ENCODE assay signal across 8 cellular contexts in genomic region chr1:15617874-15618684, GRCh38. TPM values are rescaled to one million over a fixed set of nuclear protein-coding genes. Genes with fewer than 3 reads are reported as not detected.
DNase-seq lines count a peak whose midpoint lies in the region; ATAC-seq and TF ChIP-seq lines count a peak whose summit lies in the region.

No MANE protein-coding gene starts in this region.

- peak overlapping the region in 58 of 59 donors; percentile 49 to 97 (median 90) for H3K27ac ChIP-seq in dorsolateral prefrontal cortex
- peak overlapping the region; percentile 97 to 100 (median 98) for H3K27ac ChIP-seq in stomach

- no peak for TF ChIP-seq POLR2A in stomach (IDR thresholded peaks at IDR 0.05)

- H3K4me1 ChIP-seq in stomach, result peaks cover 41 to 68% (median 55%) of the 10 kb centered on the region in 4 donors

- H3K27me3 ChIP-seq in dorsolateral prefrontal cortex, result no peaks in the 10 kb centered on the region
- no peaks in the 10 kb centered on the region for H3K27me3 ChIP-seq in stomach

- no peaks in the 10 kb centered on the region for H3K36me3 ChIP-seq in stomach

- peak overlapping the region; percentile 79 for H3K4me3 ChIP-seq in Jurkat, Clone E6-1 (ENCODE audit: low read length)
- H3K4me3 ChIP-seq in dorsolateral prefrontal cortex (peak overlapping the region; percentile 69 to 99 (median 94)), stomach (peak overlapping the region; percentile 85 to 95 (median 90))

- no peak for TF ChIP-seq EP300 in stomach (IDR thresholded peaks at IDR 0.05)

- no peaks in the 10 kb centered on the region for H3K27me3 Mint-ChIP-seq in T-helper 17 cell

- H3K9me3 ChIP-seq in T-helper 17 cell (ENCODE audit: control insufficient read depth, low read length, poor library complexity, severe bottlenecking), result no peaks in the 10 kb centered on the region
- no peaks in the 10 kb centered on the region for H3K9me3 ChIP-seq in stomach

- in situ Hi-C loops in G401 (cut with HindIII; ENCODE audit: low sequenced_read_pairs), result no loop called here

- DNase-seq in G401 (ENCODE audit: low spot score) (peak; percentile 30), T-helper 17 cell (peak in 1 of 3 donors; percentile 19), dorsolateral prefrontal cortex (peak in 4 of 10 donors; percentile 23 to 52 (median 36)), lung microvascular endothelial cell (ENCODE audit: low read depth in 2 of 2) (peak; percentile 21 to 30), stomach (no peak), NCI-H2107 (lab: John Stamatoyannopoulos, UW) (no peak)
- DNase-seq in Jurkat, Clone E6-1 (ENCODE audit: low read depth, low spot score), result peak; percentile 25

- WGBS in stomach, 5 donors, result 0% methylated on average over 17 to 18 of the region's 18 CpGs

- intact Hi-C loops in dorsolateral prefrontal cortex (cut with DNase I) (loop anchor here (1.0 to 10.0 kb wide), 5 partner anchors 15 to 93 kb away; partner anchors contain the start of genes CASP9 (in 1 of the 2) and DNAJC16 (in 1 of the 2)), stomach (cut with DNase I; ENCODE audit: low total_unique reads) (no loop called here)

- no peak for TF ChIP-seq CTCF in dorsolateral prefrontal cortex (IDR thresholded peaks at IDR 0.05 in 54 of 56, conservative IDR thresholded peaks at IDR 0.05 in 2 of 56; ENCODE audit: low read depth in 1 of 56, partially characterized antibody in 56 of 56)
- no peak for TF ChIP-seq CTCF in stomach (IDR thresholded peaks at IDR 0.05)

- peak overlapping the region; percentile 91 for H3K4me3 Mint-ChIP-seq in T-helper 17 cell

- peaks cover 38% of the 10 kb centered on the region for H3K4me1 Mint-ChIP-seq in T-helper 17 cell

- ATAC-seq in GM21723 (IDR thresholded peaks at IDR 0.05; ENCODE audit: unreplicated experiment), result peak; percentile 29
- peak; percentile 10 for ATAC-seq in T-helper 17 cell

- no peaks in the 10 kb centered on the region for H3K36me3 Mint-ChIP-seq in T-helper 17 cell (ENCODE audit: low read depth)

- peak overlapping the region; percentile 90 for H3K27ac Mint-ChIP-seq in T-helper 17 cell

RNA-seq across cellular contexts. Expression of gene DDI2, which starts 0.8 kb away (rescaled TPM):
- total RNA-seq in G401 (2014; rRNA removed; shearing (Covaris generic)), result 6.5 and 9.9 TPM in 2 replicates
- polyA plus RNA-seq in Jurkat, Clone E6-1 (2012; ENCODE audit: insufficient read depth, insufficient read length), result 19.0 TPM
- 10 to 100 TPM; 27.5 to 31.1 TPM for total RNA-seq in T-helper 17 cell
- total RNA-seq in dorsolateral prefrontal cortex, result 10 to 100 TPM; 28.6 to 49.9 (median 38.4) TPM
- total RNA-seq in lung microvascular endothelial cell, result 11.1 and 14.3 TPM in 2 replicates
- 100 to 1,000 TPM in 1 of 5 donors, 10 to 100 TPM in 4; 12.7 to 261 (median 42.8) TPM for total RNA-seq in stomach
- polyA plus RNA-seq in stomach, result 1 to 10 TPM; 3.1 to 5.0 (median 4.1) TPM

RNA-seq across cellular contexts. Expression of gene AGMAT, which starts 33.2 kb away (rescaled TPM):
- 2.0 and 2.6 TPM in 2 replicates for total RNA-seq in G401 (2014; rRNA removed; shearing (Covaris generic))
- not detected for polyA plus RNA-seq in Jurkat, Clone E6-1 (2012; ENCODE audit: insufficient read depth, insufficient read length)
- 1 to 10 TPM; 5.7 to 6.8 TPM for total RNA-seq in T-helper 17 cell
- total RNA-seq in dorsolateral prefrontal cortex, result 1 to 10 TPM in 118 of 120 experiments, under 1 TPM in 2; 0.35 to 5.1 (median 2.9) TPM
- under 0.01 and 0.44 TPM in 2 replicates for total RNA-seq in lung microvascular endothelial cell
- total RNA-seq in stomach, result 1 to 10 TPM in 2 of 5 donors, under 1 TPM in 1, not detected in 2; 0.14 to 9.8 (median 4.6) TPM
- under 1 TPM; 0.35 to 0.56 (median 0.46) TPM for polyA plus RNA-seq in stomach

Comparison
In these comparisons a context has a peak if more than half of its experiments do, and no peak if none do; other contexts are left out.
1. DNase-seq: peak in G401 (single experiment), Jurkat, Clone E6-1 (single experiment) and lung microvascular endothelial cell (2 of 2); none in stomach (single experiment) and NCI-H2107 (single experiment).
2. Peak in every context shown above with its lines, with median percentiles within 50 percentile points of each other: H3K4me3 ChIP-seq.